10 cellular contexts compared by ENCODE assay signal in genomic region chr16:88773812-88774291, GRCh38. TPM values are rescaled to one million over a fixed set of nuclear protein-coding genes. Genes with fewer than 3 reads are reported as not detected.
DNase-seq lines count a peak whose midpoint lies in the region; ATAC-seq, FAIRE-seq and TF ChIP-seq lines count a peak whose summit lies in the region.
"Had no signal": no experiment of that assay in that cellular context is flagged by ENCODE, and none has a peak within 500 bp of the region (broad histone marks: within the 10 kb centered on the region; RNA-seq: fewer than 3 reads in every experiment).

No MANE protein-coding gene starts in this region.

- H3K9me1 ChIP-seq in K562 (ENCODE audit: control insufficient read depth, insufficient read depth, low read length) = peaks cover 1% of the 10 kb centered on the region

- CTCF ChIA-PET in A673 (lab: Charles Lee) = no interaction called here
- CTCF ChIA-PET in K562 (lab: Yijun Ruan, JAX; ENCODE audit: low intra/inter-chr PET ratio) = interaction anchor here (0.9 kb wide), 1 partner anchor 36 kb away, joined by 4 read pairs; no protein-coding TSS in a partner anchor
- CTCF ChIA-PET in activated naive CD4-positive, alpha-beta T cell treated with anti-CD3 and anti-CD28 coated beads for 36 hours (lab: Charles Lee) = no interaction called here

- H3K9me2 ChIP-seq in MM.1S (replicated peaks; ENCODE audit: insufficient read depth, low read length) = no peaks in the 10 kb centered on the region

- H3K4me3 ChIP-seq in A673 (ENCODE audit: low read depth, low read length, poor library complexity, severe bottlenecking) (no peak overlapping the region), K562 (peak overlapping the region; percentile 26), MM.1S (ENCODE audit: low read length) (no peak overlapping the region)

- H3K9ac ChIP-seq in K562 (ENCODE audit: insufficient read depth in 1 of 2, low read depth in 2 of 2, low read length in 2 of 2) (peak overlapping the region; percentile 75 to 91), MM.1S (ENCODE audit: low read length) (no peak overlapping the region)

- H3K4me1 ChIP-seq in A673 (ENCODE audit: insufficient read depth, low read length, poor library complexity, severe bottlenecking) (peaks cover 73% of the 10 kb centered on the region), K562 (replicated peaks in 1 of 2; ENCODE audit: control insufficient read depth in 2 of 2, insufficient read depth in 2 of 2, low read length in 2 of 2) (peaks cover 62 to 99% of the 10 kb centered on the region in 2 experiments), MM.1S (ENCODE audit: low read length) (no peaks in the 10 kb centered on the region)

- H3K36me3 ChIP-seq in A673 (ENCODE audit: insufficient read depth, low read length, poor library complexity, severe bottlenecking) (no peaks in the 10 kb centered on the region), K562 (ENCODE audit: control insufficient read depth, insufficient read depth, low read length) (peaks cover 67% of the 10 kb centered on the region), MM.1S (replicated peaks; ENCODE audit: insufficient read depth, low read length) (no peaks in the 10 kb centered on the region)

- DNase-seq in A673 (ENCODE audit: low spot score) = no peak
- peak; percentile 80 for DNase-seq in HT1080 (ENCODE audit: low read depth)
- peak; percentile 86 to 100 (median 92) for DNase-seq in K562 (ENCODE audit: extremely low read depth in 1 of 4, low spot score in 3 of 4)
- no peak for DNase-seq in left lobe of liver (ENCODE audit: low spot score)
- no peak for DNase-seq in stimulated activated CD4-positive, alpha-beta T cell treated with anti-CD3 and anti-CD28 coated beads, Interleukin-2, amount 100 ng/mL, for 48 hours
- DNase-seq in MM.1S = no peak
- DNase-seq in NCI-H510A (lab: John Stamatoyannopoulos, UW) = no peak
- DNase-seq in activated naive CD4-positive, alpha-beta T cell treated with anti-CD3 and anti-CD28 coated beads for 36 hours = no peak
- DNase-seq: H9, NCI-H2081 treated with DMSO at 0.1 percent for 48 hours had no signal

- no peaks in the 10 kb centered on the region for H3K36me3 Mint-ChIP-seq in activated naive CD4-positive, alpha-beta T cell treated with anti-CD3 and anti-CD28 coated beads for 36 hours (ENCODE audit: low read depth)

- 0% methylated on average over 12 of the region's 12 CpGs for WGBS in K562 (ENCODE audit: insufficient coverage, low coverage, missing lambda C conversion rate)

- no peak overlapping the region for H3K4me3 Mint-ChIP-seq in activated naive CD4-positive, alpha-beta T cell treated with anti-CD3 and anti-CD28 coated beads for 36 hours
- H3K4me3 Mint-ChIP-seq: H9 had no signal

- peaks cover 23% of the 10 kb centered on the region for H3K4me1 Mint-ChIP-seq in activated naive CD4-positive, alpha-beta T cell treated with anti-CD3 and anti-CD28 coated beads for 36 hours (ENCODE audit: low read depth)

- H3K9me3 ChIP-seq in A673 (ENCODE audit: low read depth, low read length, poor library complexity, severe bottlenecking) (no peaks in the 10 kb centered on the region), K562 (replicated peaks; ENCODE audit: control insufficient read depth, insufficient read depth, low read depth, low read length) (no peaks in the 10 kb centered on the region), MM.1S (replicated peaks; ENCODE audit: insufficient read depth, low read length) (no peaks in the 10 kb centered on the region)

- ATAC-seq in K562 (peak; percentile 71), left lobe of liver (peak; percentile 34)

- peak overlapping the region; percentile 93 for H3K27ac ChIP-seq in A673 (ENCODE audit: low read depth, low read length, poor library complexity, severe bottlenecking)
- peak overlapping the region; percentile 87 for H3K27ac ChIP-seq in K562 (ENCODE audit: extremely low read depth, low read depth, low read length)
- H3K27ac ChIP-seq in MM.1S (ENCODE audit: low read length) = no peak overlapping the region

- peak; percentile 94 for TF ChIP-seq EP300 in K562 (IDR thresholded peaks at IDR 0.05; ENCODE audit: low read length)

- H3K27ac Mint-ChIP-seq in activated naive CD4-positive, alpha-beta T cell treated with anti-CD3 and anti-CD28 coated beads for 36 hours = no peak overlapping the region

- no peaks in the 10 kb centered on the region for H3K27me3 Mint-ChIP-seq in activated naive CD4-positive, alpha-beta T cell treated with anti-CD3 and anti-CD28 coated beads for 36 hours (ENCODE audit: low read depth)

- in situ Hi-C loops in K562 (cut with MboI) = no loop called here

- intact Hi-C loops in A673 (cut with micrococcal nuclease; ENCODE audit: unreplicated experiment) (no loop called here), K562 (cut with micrococcal nuclease) (loop anchor here (1.0 to 5.0 kb wide), 3 partner anchors 9 to 87 kb away; partner anchors contain the start of gene SNAI3)
- intact Hi-C loops in activated naive CD4-positive, alpha-beta T cell treated with anti-CD3 and anti-CD28 coated beads for 36 hours (cut with micrococcal nuclease) = no loop called here

- TF ChIP-seq CTCF in A673 (conservative IDR thresholded peaks at IDR 0.05; ENCODE audit: low read depth, low read length) (no peak), K562 (IDR thresholded peaks at IDR 0.05 in 2 of 3, conservative IDR thresholded peaks at IDR 0.05 in 1 of 3; ENCODE audit: insufficient read depth in 2 of 3, low read depth in 1 of 3, low read length in 3 of 3) (no peak), MM.1S (IDR thresholded peaks at IDR 0.05; ENCODE audit: low read length) (no peak)

- POLR2A ChIA-PET in A673 (lab: Charles Lee; ENCODE audit: low non-redundant PET) = no interaction called here
- POLR2A ChIA-PET in K562 (lab: Yijun Ruan, JAX) = interaction anchor here (0.6 to 7.2 kb wide), 18 partner anchors 8 to 883 kb away, joined by 3 to 124 read pairs (median 5); partner anchors contain the start of gene PIEZO1

- peaks cover 9% of the 10 kb centered on the region for H4K20me1 ChIP-seq in K562 (replicated peaks; ENCODE audit: control insufficient read depth, insufficient read depth, low read length)
- peaks cover 15% of the 10 kb centered on the region for H4K20me1 ChIP-seq in MM.1S (ENCODE audit: insufficient read depth, low read length)

- H3K9me3 Mint-ChIP-seq in activated naive CD4-positive, alpha-beta T cell treated with anti-CD3 and anti-CD28 coated beads for 36 hours = no peaks in the 10 kb centered on the region
- H3K9me3 Mint-ChIP-seq: H9 had no signal

- BruUV-seq in A673 (replicated peaks; lab: Mats Ljungman, UMichigan) (no TSS peak), K562 (replicated peaks; lab: Mats Ljungman, UMichigan) (no TSS peak)

- H3K27me3 ChIP-seq in A673 (replicated peaks; ENCODE audit: insufficient read depth, low read depth, low read length, poor library complexity) (no peaks in the 10 kb centered on the region), K562 (ENCODE audit: control insufficient read depth in 2 of 2, insufficient read depth in 2 of 2, low read length in 2 of 2) (no peaks in the 10 kb centered on the region), MM.1S (replicated peaks; ENCODE audit: insufficient read depth, low read length) (no peaks in the 10 kb centered on the region)

- no peak overlapping the region for H2AFZ ChIP-seq in K562 (ENCODE audit: low read depth, low read length)
- no peak overlapping the region for H2AFZ ChIP-seq in MM.1S (ENCODE audit: low read length)

- no peaks in the 10 kb centered on the region for H3F3A ChIP-seq in MM.1S (ENCODE audit: insufficient read depth, low read length)

- TF ChIP-seq RAD21 in K562 (CRISPR knock-in tag; conservative IDR thresholded peaks at IDR 0.05 in 1 of 2, IDR thresholded peaks at IDR 0.05 in 1 of 2) = no peak

- peak; percentile 49; the same call in 1 of the 2 replicates for TF ChIP-seq POLR2A in K562 (conservative IDR thresholded peaks at IDR 0.05)

- H3K4me2 ChIP-seq in K562 (ENCODE audit: insufficient read depth, low read length) = peak overlapping the region; percentile 82
- H3K4me2 ChIP-seq in MM.1S (ENCODE audit: low read depth, low read length) = no peak overlapping the region

- peaks cover 99% of the 10 kb centered on the region for H3K79me2 ChIP-seq in K562 (ENCODE audit: control insufficient read depth, insufficient read depth, low read length)
- H3K79me2 ChIP-seq in MM.1S (ENCODE audit: low read length) = peaks cover 98% of the 10 kb centered on the region

- peak; percentile 99 for FAIRE-seq in K562 (lab: Jason Lieb, UNC)

RNA-seq across cellular contexts. Expression of gene PIEZO1, which starts 11.2 kb away (rescaled TPM):
- total RNA-seq in A673 (2021) = 174 and 182 TPM in 2 replicates
- 152 and 159 TPM in 2 replicates for total RNA-seq in HT1080 (2014; rRNA removed; shearing (Covaris generic))
- polyA plus RNA-seq in HT1080 (2015; cell fraction: cytosol; rRNA removed) = 88.4 and 95.7 TPM in 2 replicates
- 280 and 286 TPM in 2 replicates for polyA plus RNA-seq in HT1080 (2015; cell fraction: nucleus; rRNA removed)
- total RNA-seq in K562 (2011; cell fraction: chromatin; rRNA removed; ENCODE audit: low replicate concordance) = 759 and 2,233 TPM in 2 replicates
- total RNA-seq in K562 (2011; cell fraction: nucleolus; rRNA removed) = 1,565 and 1,591 TPM in 2 replicates
- 1,027 and 1,219 TPM in 2 replicates for total RNA-seq in K562 (2011; cell fraction: nucleoplasm; rRNA removed)
- total RNA-seq in K562 (2014; rRNA removed) = 213 and 305 TPM in 2 replicates
- 44.5 and 45.2 TPM in 2 replicates for total RNA-seq in K562 (2014; rRNA removed; fragmentation: Illumina TruSeq; extraction: Trizol)
- 97.9 and 113 TPM in 2 replicates for total RNA-seq in K562 (2015; rRNA removed; fragmentation: Illumina TruSeq; extraction: Trizol)
- 354 and 432 TPM in 2 replicates for total RNA-seq in K562 (2021)
- polyA plus RNA-seq in K562 (2011; rRNA removed) = 131 and 170 TPM in 2 replicates
- 143 and 281 TPM in 2 replicates for polyA plus RNA-seq in K562 (2011; cell fraction: cytosol; rRNA removed)
- polyA plus RNA-seq in K562 (2011; cell fraction: nucleus; rRNA removed) = 1,334 and 2,777 TPM in 2 replicates
- polyA plus RNA-seq in K562 (2012) = 266 and 440 TPM in 2 replicates
- 146 and 201 TPM in 2 replicates for polyA plus RNA-seq in K562 (2014; fragmentation: Illumina TruSeq; extraction: Trizol)
- polyA plus RNA-seq in K562 (2014; fragmentation: Nextera tagmentation; extraction: Ambion mirVana) = 1 to 10 TPM; 3.6 to 9.6 TPM
- 319 and 383 TPM in 2 replicates for polyA plus RNA-seq in K562 (2014; rRNA removed)
- polyA minus RNA-seq in K562 (2011; rRNA and poly(A)+ RNA removed) = 56.6 and 97.2 TPM in 2 replicates
- polyA minus RNA-seq in K562 (2011; cell fraction: cytosol; rRNA and poly(A)+ RNA removed) = 155 and 200 TPM in 2 replicates
- polyA minus RNA-seq in K562 (2011; cell fraction: nucleus; rRNA and poly(A)+ RNA removed) = 321 and 450 TPM in 2 replicates
- total RNA-seq in left lobe of liver = 67.8 TPM
- 10 to 100 TPM; 78.2 to 80.1 TPM for total RNA-seq in activated naive CD4-positive, alpha-beta T cell treated with anti-CD3 and anti-CD28 coated beads for 36 hours

RNA-seq across cellular contexts. Expression of gene CDT1, which starts 29.7 kb away (rescaled TPM):
- total RNA-seq in A673 (2021) = 103 TPM in 2 replicates
- 33.5 and 64.6 TPM in 2 replicates for total RNA-seq in HT1080 (2014; rRNA removed; shearing (Covaris generic))
- 52.5 and 53.0 TPM in 2 replicates for polyA plus RNA-seq in HT1080 (2015; cell fraction: cytosol; rRNA removed)
- 42.6 and 43.1 TPM in 2 replicates for polyA plus RNA-seq in HT1080 (2015; cell fraction: nucleus; rRNA removed)
- 14.1 and 55.6 TPM in 2 replicates for total RNA-seq in K562 (2011; cell fraction: chromatin; rRNA removed; ENCODE audit: low replicate concordance)
- total RNA-seq in K562 (2011; cell fraction: nucleolus; rRNA removed) = 67.5 and 87.8 TPM in 2 replicates
- total RNA-seq in K562 (2011; cell fraction: nucleoplasm; rRNA removed) = 29.4 and 38.8 TPM in 2 replicates
- total RNA-seq in K562 (2014; rRNA removed) = 114 and 119 TPM in 2 replicates
- total RNA-seq in K562 (2014; rRNA removed; fragmentation: Illumina TruSeq; extraction: Trizol) = 3.4 and 4.4 TPM in 2 replicates
- total RNA-seq in K562 (2015; rRNA removed; fragmentation: Illumina TruSeq; extraction: Trizol) = 14.4 and 17.9 TPM in 2 replicates
- total RNA-seq in K562 (2021) = 173 and 178 TPM in 2 replicates
- polyA plus RNA-seq in K562 (2011; rRNA removed) = 14.2 and 29.4 TPM in 2 replicates
- polyA plus RNA-seq in K562 (2011; cell fraction: cytosol; rRNA removed) = 48.5 and 101 TPM in 2 replicates
- 38.4 and 58.3 TPM in 2 replicates for polyA plus RNA-seq in K562 (2011; cell fraction: nucleus; rRNA removed)
- 68.4 and 200 TPM in 2 replicates for polyA plus RNA-seq in K562 (2012)
- polyA plus RNA-seq in K562 (2014; fragmentation: Illumina TruSeq; extraction: Trizol) = 9.3 and 47.1 TPM in 2 replicates
- polyA plus RNA-seq in K562 (2014; fragmentation: Nextera tagmentation; extraction: Ambion mirVana) = 1 to 10 TPM in 1 of 2 experiments, under 1 TPM in 1; 0.92 to 1.6 TPM
- 53.6 and 65.8 TPM in 2 replicates for polyA plus RNA-seq in K562 (2014; rRNA removed)
- 9.8 and 10.4 TPM in 2 replicates for polyA minus RNA-seq in K562 (2011; rRNA and poly(A)+ RNA removed)
- 102 and 178 TPM in 2 replicates for polyA minus RNA-seq in K562 (2011; cell fraction: cytosol; rRNA and poly(A)+ RNA removed)
- 25.2 and 25.9 TPM in 2 replicates for polyA minus RNA-seq in K562 (2011; cell fraction: nucleus; rRNA and poly(A)+ RNA removed)
- total RNA-seq in left lobe of liver = 0.50 TPM
- 100 to 1,000 TPM; 223 to 231 TPM for total RNA-seq in activated naive CD4-positive, alpha-beta T cell treated with anti-CD3 and anti-CD28 coated beads for 36 hours

RNA-seq across cellular contexts. Expression of gene APRT, which starts 37.9 kb away (rescaled TPM):
- total RNA-seq in A673 (2021) (129 and 134 TPM in 2 replicates), K562 (2014; rRNA removed) (409 and 555 TPM in 2 replicates), K562 (2014; rRNA removed; fragmentation: Illumina TruSeq; extraction: Trizol) (86.2 and 129 TPM in 2 replicates), K562 (2015; rRNA removed; fragmentation: Illumina TruSeq; extraction: Trizol) (213 and 224 TPM in 2 replicates), K562 (2021) (340 and 359 TPM in 2 replicates), left lobe of liver (68.9 TPM)
- 374 and 377 TPM in 2 replicates for total RNA-seq in HT1080 (2014; rRNA removed; shearing (Covaris generic))
- polyA plus RNA-seq in HT1080 (2015; cell fraction: cytosol; rRNA removed) = 235 and 349 TPM in 2 replicates
- 147 and 160 TPM in 2 replicates for polyA plus RNA-seq in HT1080 (2015; cell fraction: nucleus; rRNA removed)
- total RNA-seq in K562 (2011; cell fraction: chromatin; rRNA removed; ENCODE audit: low replicate concordance) = 35.4 and 135 TPM in 2 replicates
- total RNA-seq in K562 (2011; cell fraction: nucleolus; rRNA removed) = 138 and 183 TPM in 2 replicates
- total RNA-seq in K562 (2011; cell fraction: nucleoplasm; rRNA removed) = 82.7 and 89.3 TPM in 2 replicates
- polyA plus RNA-seq in K562 (2011; rRNA removed) (146 and 234 TPM in 2 replicates), K562 (2014; fragmentation: Illumina TruSeq; extraction: Trizol) (94.4 and 200 TPM in 2 replicates), K562 (2014; fragmentation: Nextera tagmentation; extraction: Ambion mirVana) (100 to 1,000 TPM in 1 of 2 experiments, 10 to 100 TPM in 1; 41.7 to 116 TPM), K562 (2014; rRNA removed) (354 and 422 TPM in 2 replicates)
- polyA plus RNA-seq in K562 (2011; cell fraction: cytosol; rRNA removed) = 130 and 287 TPM in 2 replicates
- polyA plus RNA-seq in K562 (2011; cell fraction: nucleus; rRNA removed) = 161 and 192 TPM in 2 replicates
- 290 and 337 TPM in 2 replicates for polyA plus RNA-seq in K562 (2012)
- polyA minus RNA-seq in K562 (2011; rRNA and poly(A)+ RNA removed) = 17.6 and 29.0 TPM in 2 replicates
- 127 and 142 TPM in 2 replicates for polyA minus RNA-seq in K562 (2011; cell fraction: cytosol; rRNA and poly(A)+ RNA removed)
- polyA minus RNA-seq in K562 (2011; cell fraction: nucleus; rRNA and poly(A)+ RNA removed) = 49.9 and 62.3 TPM in 2 replicates
- 100 to 1,000 TPM; 314 TPM for total RNA-seq in activated naive CD4-positive, alpha-beta T cell treated with anti-CD3 and anti-CD28 coated beads for 36 hours

Comparison
In these comparisons a context has a peak if more than half of its experiments do, and no peak if none do; other contexts are left out.
1. DNase-seq: peak in HT1080 (single experiment) and K562 (4 of 4); none in A673 (single experiment), left lobe of liver (single experiment), stimulated activated CD4-positive, alpha-beta T cell treated with anti-CD3 and anti-CD28 coated beads, Interleukin-2, amount 100 ng/mL, for 48 hours (0 of 2), MM.1S (single experiment), NCI-H510A (single experiment) and activated naive CD4-positive, alpha-beta T cell treated with anti-CD3 and anti-CD28 coated beads for 36 hours (single experiment).